In genomic region chr2:236569593-236569973, GRCh38 we compare ENCODE assay signal across 8 cellular contexts. TPM values are rescaled to one million over a fixed set of nuclear protein-coding genes. Genes with fewer than 3 reads are reported as not detected.
DNase-seq lines count a peak whose midpoint lies in the region; ATAC-seq and TF ChIP-seq lines count a peak whose summit lies in the region.

Gene ACKR3, plus strand, starts transcription at chr2:236569825. Its CDS starts 10,641 bp downstream, at chr2:236580466.

- peaks cover 28% of the 10 kb centered on the region for H3K4me1 Mint-ChIP-seq in activated naive CD8-positive, alpha-beta T cell (ENCODE audit: low read depth)
- H3K4me1 Mint-ChIP-seq in type B pancreatic cell (ENCODE audit: unreplicated experiment) = peaks cover 43% of the 10 kb centered on the region

- ATAC-seq in GM21390 (IDR thresholded peaks at IDR 0.05; ENCODE audit: unreplicated experiment) = peak; percentile 75

- no peaks in the 10 kb centered on the region for H3K9me3 Mint-ChIP-seq in activated naive CD8-positive, alpha-beta T cell (ENCODE audit: low read depth)
- H3K9me3 Mint-ChIP-seq in type B pancreatic cell = no peaks in the 10 kb centered on the region

- peak within 1 kb of the TSS; percentile 85 for H3K4me3 Mint-ChIP-seq in activated naive CD8-positive, alpha-beta T cell
- H3K4me3 Mint-ChIP-seq in type B pancreatic cell = peak within 1 kb of the TSS; percentile 92

- H3K27ac Mint-ChIP-seq in activated naive CD8-positive, alpha-beta T cell = peak within 1 kb of the TSS; percentile 16
- peak within 1 kb of the TSS; percentile 85 for H3K27ac Mint-ChIP-seq in type B pancreatic cell

- DNase-seq in DMS 273 treated with DMSO at 0.1 percent for 48 hours (lab: John Stamatoyannopoulos, UW) (peak; percentile 88), SHP77 treated with DMSO at 0.1 percent for 48 hours (lab: John Stamatoyannopoulos, UW) (peak; percentile 65), cardiac muscle cell (ENCODE audit: low read depth in 1 of 2, low spot score in 1 of 2) (peak; percentile 79 to 89), pons (ENCODE audit: low spot score) (peak; percentile 85), type B pancreatic cell (ENCODE audit: extremely low spot score, unreplicated experiment) (peak; percentile 80)

- TF ChIP-seq CTCF in cardiac muscle cell (IDR thresholded peaks at IDR 0.05; ENCODE audit: low read depth, low read length) (peak; percentile 54), type B pancreatic cell (conservative IDR thresholded peaks at IDR 0.05) (peak; percentile 58)

- H3K27me3 Mint-ChIP-seq in activated naive CD8-positive, alpha-beta T cell = no peaks in the 10 kb centered on the region
- peaks cover 36% of the 10 kb centered on the region for H3K27me3 Mint-ChIP-seq in type B pancreatic cell

- H3K27me3 ChIP-seq in HUES48 (ENCODE audit: control insufficient read depth, insufficient read depth, low read length) (peaks cover 29% of the 10 kb centered on the region), cardiac muscle cell (peaks cover 27% of the 10 kb centered on the region)

- H3K36me3 Mint-ChIP-seq in activated naive CD8-positive, alpha-beta T cell = no peaks in the 10 kb centered on the region
- H3K36me3 Mint-ChIP-seq in type B pancreatic cell = peaks cover 9% of the 10 kb centered on the region

- H3K27ac ChIP-seq in HUES48 (ENCODE audit: low read depth, low read length) = peak within 1 kb of the TSS; percentile 71
- peak within 1 kb of the TSS; percentile 46 for H3K27ac ChIP-seq in cardiac muscle cell

- H3K36me3 ChIP-seq in HUES48 (ENCODE audit: control insufficient read depth, insufficient read depth, low read length) (no peaks in the 10 kb centered on the region), cardiac muscle cell (no peaks in the 10 kb centered on the region)

- peak within 1 kb of the TSS; percentile 5; the same call in 1 of the 2 replicates for H3K9ac ChIP-seq in HUES48 (ENCODE audit: low read depth, low read length)

- peak within 1 kb of the TSS; percentile 55 for H3K4me3 ChIP-seq in HUES48 (ENCODE audit: low read depth, low read length)
- H3K4me3 ChIP-seq in cardiac muscle cell = peak within 1 kb of the TSS; percentile 11

- H3K9me3 ChIP-seq in HUES48 (ENCODE audit: control insufficient read depth, insufficient read depth, low read length) (no peaks in the 10 kb centered on the region), cardiac muscle cell (ENCODE audit: low read depth) (no peaks in the 10 kb centered on the region)

- H3K4me1 ChIP-seq in HUES48 (ENCODE audit: control insufficient read depth, insufficient read depth, low read length) = peaks cover 57% of the 10 kb centered on the region
- peaks cover 56% of the 10 kb centered on the region for H3K4me1 ChIP-seq in cardiac muscle cell (ENCODE audit: low read depth)

RNA-seq across cellular contexts. Expression of gene ACKR3, which starts in this region (rescaled TPM):
- 2.1 and 2.5 TPM in 2 replicates for total RNA-seq in cardiac muscle cell
- 4.3 and 5.7 TPM in 2 replicates for polyA plus RNA-seq in cardiac muscle cell
- 43.6 and 44.6 TPM in 2 replicates for total RNA-seq in type B pancreatic cell (ENCODE audit: low replicate concordance)

Comparison
In these comparisons a context has a peak if more than half of its experiments do, and no peak if none do; other contexts are left out.
1. Peak in every context shown above with its lines: DNase-seq, ATAC-seq, H3K4me3 ChIP-seq and H3K27ac ChIP-seq.
2. RNA of gene ACKR3 (total RNA-seq): 43.6 to 44.6 TPM in type B pancreatic cell; 2.1 to 2.5 TPM in cardiac muscle cell; every median in the first group is over 10 times any median in the second.